8 cellular contexts compared by ENCODE assay signal in genomic region chr4:10018818-10019438, GRCh38. TPM values are rescaled to one million over a fixed set of nuclear protein-coding genes. Genes with fewer than 3 reads are reported as not detected.
DNase-seq lines count a peak whose midpoint lies in the region; ATAC-seq, FAIRE-seq and TF ChIP-seq lines count a peak whose summit lies in the region.

No MANE protein-coding gene starts in this region.

- intact Hi-C loops in CD14-positive monocyte (cut with micrococcal nuclease) (loop anchor here (1.0 to 5.0 kb wide), 3 partner anchors 43 to 252 kb away; no protein-coding TSS in a partner anchor), endothelial cell of umbilical vein (cut with micrococcal nuclease) (loop anchor here (1.0 to 5.0 kb wide), 8 partner anchors 44 to 513 kb away; partner anchors contain the start of gene WDR1)

- H3K27me3 Mint-ChIP-seq in CD14-positive monocyte (ENCODE audit: low read depth in 3 of 3) (no peaks in the 10 kb centered on the region), mesothelial cell of epicardium (ENCODE audit: low read depth) (peaks cover 3% of the 10 kb centered on the region)

- peak overlapping the region; percentile 35 for H3K4me2 ChIP-seq in endothelial cell of umbilical vein (ENCODE audit: insufficient read depth, low read length)

- no peaks in the 10 kb centered on the region for H4K20me1 ChIP-seq in endothelial cell of umbilical vein (replicated peaks; ENCODE audit: control insufficient read depth, extremely low read depth, insufficient read depth, low read length)

- peak overlapping the region; percentile 78 to 92 for H3K4me3 Mint-ChIP-seq in CD14-positive monocyte
- peak overlapping the region; percentile 74 for H3K4me3 Mint-ChIP-seq in mesothelial cell of epicardium

- peak overlapping the region; percentile 50 for H3K27ac ChIP-seq in endothelial cell of umbilical vein (ENCODE audit: insufficient read depth, low read depth, low read length)

- peak; percentile 96 for FAIRE-seq in endothelial cell of umbilical vein (lab: Jason Lieb, UNC)

- H3K27ac Mint-ChIP-seq in CD14-positive monocyte (peak overlapping the region; percentile 96 to 99 (median 97)), mesothelial cell of epicardium (peak overlapping the region; percentile 99)

- H3K9me3 Mint-ChIP-seq in CD14-positive monocyte = no peaks in the 10 kb centered on the region
- H3K9me3 Mint-ChIP-seq in mesothelial cell of epicardium = no peaks in the 10 kb centered on the region

- H3K9ac ChIP-seq in endothelial cell of umbilical vein (replicated peaks; ENCODE audit: extremely low read depth, insufficient read depth, low read length) = peak overlapping the region; percentile 53

- CTCF ChIA-PET in endothelial cell of umbilical vein (lab: Charles Lee) = interaction anchor here (0.7 to 1.2 kb wide), 16 partner anchors 9 to 487 kb away, joined by 3 to 13 read pairs (median 4); no protein-coding TSS in a partner anchor

- H3K9me1 ChIP-seq in endothelial cell of umbilical vein (replicated peaks; ENCODE audit: control insufficient read depth, extremely low read depth, insufficient read depth, low read length) = no peaks in the 10 kb centered on the region

- TF ChIP-seq POLR2A in endothelial cell of umbilical vein (IDR thresholded peaks at IDR 0.05; ENCODE audit: low read depth, low read length) = peak; percentile 75

- peak overlapping the region; percentile 90 for H2AFZ ChIP-seq in endothelial cell of umbilical vein (ENCODE audit: low read depth, low read length)

- peak overlapping the region in 2 of 3 experiments; percentile 25 to 27 for H3K4me3 ChIP-seq in endothelial cell of umbilical vein (replicated peaks in 1 of 3; ENCODE audit: insufficient read depth in 1 of 3, low read depth in 1 of 3, low read length in 3 of 3)

- no peaks in the 10 kb centered on the region for H3K27me3 ChIP-seq in endothelial cell of umbilical vein (ENCODE audit: control insufficient read depth in 2 of 2, insufficient read depth in 2 of 2, low read length in 2 of 2)

- H3K9me3 ChIP-seq in endothelial cell of umbilical vein (replicated peaks; ENCODE audit: control insufficient read depth, insufficient read depth, low read length) = no peaks in the 10 kb centered on the region

- dilution Hi-C loops in endothelial cell of umbilical vein (cut with MboI; ENCODE audit: extremely low pct_ligation_motif_present, low sequenced_read_pairs) = no loop called here

- no peaks in the 10 kb centered on the region for H3K36me3 ChIP-seq in endothelial cell of umbilical vein (ENCODE audit: control insufficient read depth in 2 of 2, extremely low read depth in 1 of 2, insufficient read depth in 2 of 2, low read length in 2 of 2)

- no TSS peak for BruUV-seq in endothelial cell of umbilical vein (replicated peaks; lab: Mats Ljungman, UMichigan)

- H3K4me1 Mint-ChIP-seq in CD14-positive monocyte = peaks cover 69% of the 10 kb centered on the region
- peaks cover 27% of the 10 kb centered on the region for H3K4me1 Mint-ChIP-seq in mesothelial cell of epicardium

- H3K4me1 ChIP-seq in endothelial cell of umbilical vein (ENCODE audit: control insufficient read depth, extremely low read depth, insufficient read depth, low read length) = peaks cover 6% of the 10 kb centered on the region

- DNase-seq in CD14-positive monocyte (ENCODE audit: low spot score) (peak; percentile 97), NK-92 (lab: John Stamatoyannopoulos, UW; ENCODE audit: unreplicated experiment) (peak; percentile 51), endothelial cell of umbilical vein (ENCODE audit: low read depth, low spot score) (peak; percentile 95), mesothelial cell of epicardium (ENCODE audit: low spot score in 2 of 2, unreplicated experiment in 2 of 2) (peak; percentile 88 to 96)
- DNase-seq in activated CD8-positive, alpha-beta memory T cell treated with anti-CD3 and anti-CD28 coated beads, Interleukin-2, amount 50 U/mL, for 48 hours = peak; percentile 97
- DNase-seq in stimulated activated CD8-positive, alpha-beta memory T cell treated with anti-CD3 and anti-CD28 coated beads, Interleukin-15, amount 100 ng/mL, for 4 hours (ENCODE audit: low read depth in 2 of 2) = peak; percentile 73 to 82

- POLR2A ChIA-PET in endothelial cell of umbilical vein (lab: Charles Lee) = no interaction called here

- TF ChIP-seq CTCF in CD14-positive monocyte (IDR thresholded peaks at IDR 0.05) (peak; percentile 100), endothelial cell of umbilical vein (IDR thresholded peaks at IDR 0.05; ENCODE audit: extremely low read depth in 1 of 2, insufficient read depth in 1 of 2, low read depth in 1 of 2, low read length in 2 of 2) (peak; percentile 100), mesothelial cell of epicardium (IDR thresholded peaks at IDR 0.05; ENCODE audit: unreplicated experiment) (peak; percentile 91)

- H3K36me3 Mint-ChIP-seq in CD14-positive monocyte = peaks cover 30 to 41% of the 10 kb centered on the region in 2 donors
- no peaks in the 10 kb centered on the region for H3K36me3 Mint-ChIP-seq in mesothelial cell of epicardium

- H3K79me2 ChIP-seq in endothelial cell of umbilical vein (ENCODE audit: control insufficient read depth, insufficient read depth, low read length) = no peaks in the 10 kb centered on the region

- ATAC-seq in GM19324 (IDR thresholded peaks at IDR 0.05; ENCODE audit: low FRiP score, unreplicated experiment) (peak; percentile 93), HG03469 (IDR thresholded peaks at IDR 0.05; ENCODE audit: unreplicated experiment) (peak; percentile 94)

TF ChIP-seq in endothelial cell of umbilical vein, 7 proteins besides CTCF, POLR2A, EP300 and RAD21:
- no peak for TF ChIP-seq GATA2 (IDR thresholded peaks at IDR 0.05; ENCODE audit: insufficient read depth, insufficient read length, low read depth, low read length)
- peak; percentile 68 for TF ChIP-seq POLR2AphosphoS5 (IDR thresholded peaks at IDR 0.05; ENCODE audit: insufficient read depth, low read depth, low read length)
- TF ChIP-seq MYC (IDR thresholded peaks at IDR 0.05; ENCODE audit: low read depth, low read length) = no peak
- TF ChIP-seq MAX (IDR thresholded peaks at IDR 0.05; ENCODE audit: insufficient read depth, insufficient read length) = peak; percentile 64
- peak; percentile 34 for TF ChIP-seq EZH2 (IDR thresholded peaks at IDR 0.05; ENCODE audit: borderline replicate concordance, low read depth, low read length, severe bottlenecking)
- TF ChIP-seq JUN (IDR thresholded peaks at IDR 0.05; ENCODE audit: borderline replicate concordance, insufficient read depth, insufficient read length, low read depth) = no peak
- TF ChIP-seq FOS (IDR thresholded peaks at IDR 0.05; ENCODE audit: borderline replicate concordance, insufficient read depth, low read length) = no peak

RNA-seq across cellular contexts. Expression of gene SLC2A9, which starts 2.4 kb away (rescaled TPM):
- polyA plus RNA-seq in CD14-positive monocyte (10 to 100 TPM; 34.7 to 38.6 TPM), endothelial cell of umbilical vein (1.4 and 1.8 TPM in 2 replicates)
- total RNA-seq in endothelial cell of umbilical vein (1.5 and 1.6 TPM in 2 replicates), mesothelial cell of epicardium (4.8 to 5.1 TPM (median 5.0 TPM) in 3 replicates)
- 1.0 and 1.5 TPM in 2 replicates for polyA plus RNA-seq in endothelial cell of umbilical vein (2011; cell fraction: cytosol; rRNA removed)
- 2.5 and 2.7 TPM in 2 replicates for polyA plus RNA-seq in endothelial cell of umbilical vein (2011; cell fraction: nucleus; rRNA removed)
- 0.72 and 1.4 TPM in 2 replicates for polyA plus RNA-seq in endothelial cell of umbilical vein (2012)
- polyA minus RNA-seq in endothelial cell of umbilical vein = 3.7 and 4.1 TPM in 2 replicates
- polyA minus RNA-seq in endothelial cell of umbilical vein (2011; cell fraction: cytosol; rRNA and poly(A)+ RNA removed) = not detected
- 2.4 and 3.6 TPM in 2 replicates for polyA minus RNA-seq in endothelial cell of umbilical vein (2011; cell fraction: nucleus; rRNA and poly(A)+ RNA removed)

Comparison
In these comparisons a context has a peak if more than half of its experiments do, and no peak if none do; other contexts are left out.
1. Peak in every context shown above with its lines: DNase-seq, ATAC-seq, H3K4me3 ChIP-seq and H3K27ac ChIP-seq.